ENCODE assay signal across 1 cellular context in the genomic region with DNA sequence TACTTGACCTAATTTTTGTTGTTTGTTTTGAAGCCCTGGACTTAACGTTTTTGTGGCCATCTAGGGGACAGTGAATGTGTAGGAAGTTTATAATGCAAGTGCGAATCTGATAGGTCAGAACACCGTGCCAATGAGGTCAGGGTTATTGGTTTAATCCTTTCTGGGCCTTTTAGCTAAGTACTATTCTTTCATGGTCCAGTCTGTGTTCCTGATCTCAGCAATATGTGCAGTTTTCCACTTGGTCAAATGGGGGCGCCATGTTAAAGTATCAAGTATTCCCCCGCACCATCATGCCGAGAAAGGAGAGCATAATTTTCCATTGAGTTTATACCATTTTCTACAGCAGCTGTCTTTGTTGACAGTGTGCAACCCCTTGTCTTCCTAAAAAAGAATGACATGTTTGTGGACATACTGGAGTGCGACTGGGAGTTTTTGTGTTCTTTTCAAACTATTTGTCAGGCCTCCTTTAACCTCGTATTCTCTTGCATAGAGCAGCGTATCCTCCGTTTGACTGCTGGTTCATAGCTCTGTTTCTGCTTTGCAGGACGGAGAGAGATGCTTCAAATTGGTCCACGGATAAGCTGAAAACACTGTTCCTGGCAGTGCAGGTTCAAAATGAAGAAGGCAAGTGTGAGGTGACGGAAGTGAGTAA.
TF ChIP-seq lines count a peak whose summit lies in the region.

No MANE protein-coding gene starts in this region.

TF ChIP-seq in HEK293, 187 proteins besides CTCF, POLR2A, EP300 and RAD21:
- TF ChIP-seq, protein P1, sequence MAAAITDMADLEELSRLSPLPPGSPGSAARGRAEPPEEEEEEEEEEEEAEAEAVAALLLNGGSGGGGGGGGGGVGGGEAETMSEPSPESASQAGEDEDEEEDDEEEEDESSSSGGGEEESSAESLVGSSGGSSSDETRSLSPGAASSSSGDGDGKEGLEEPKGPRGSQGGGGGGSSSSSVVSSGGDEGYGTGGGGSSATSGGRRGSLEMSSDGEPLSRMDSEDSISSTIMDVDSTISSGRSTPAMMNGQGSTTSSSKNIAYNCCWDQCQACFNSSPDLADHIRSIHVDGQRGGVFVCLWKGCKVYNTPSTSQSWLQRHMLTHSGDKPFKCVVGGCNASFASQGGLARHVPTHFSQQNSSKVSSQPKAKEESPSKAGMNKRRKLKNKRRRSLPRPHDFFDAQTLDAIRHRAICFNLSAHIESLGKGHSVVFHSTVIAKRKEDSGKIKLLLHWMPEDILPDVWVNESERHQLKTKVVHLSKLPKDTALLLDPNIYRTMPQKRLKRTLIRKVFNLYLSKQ (tag by site-specific recombination; IDR thresholded peaks at IDR 0.05; ENCODE audit: borderline replicate concordance) = no peak
- TF ChIP-seq, protein P2, sequence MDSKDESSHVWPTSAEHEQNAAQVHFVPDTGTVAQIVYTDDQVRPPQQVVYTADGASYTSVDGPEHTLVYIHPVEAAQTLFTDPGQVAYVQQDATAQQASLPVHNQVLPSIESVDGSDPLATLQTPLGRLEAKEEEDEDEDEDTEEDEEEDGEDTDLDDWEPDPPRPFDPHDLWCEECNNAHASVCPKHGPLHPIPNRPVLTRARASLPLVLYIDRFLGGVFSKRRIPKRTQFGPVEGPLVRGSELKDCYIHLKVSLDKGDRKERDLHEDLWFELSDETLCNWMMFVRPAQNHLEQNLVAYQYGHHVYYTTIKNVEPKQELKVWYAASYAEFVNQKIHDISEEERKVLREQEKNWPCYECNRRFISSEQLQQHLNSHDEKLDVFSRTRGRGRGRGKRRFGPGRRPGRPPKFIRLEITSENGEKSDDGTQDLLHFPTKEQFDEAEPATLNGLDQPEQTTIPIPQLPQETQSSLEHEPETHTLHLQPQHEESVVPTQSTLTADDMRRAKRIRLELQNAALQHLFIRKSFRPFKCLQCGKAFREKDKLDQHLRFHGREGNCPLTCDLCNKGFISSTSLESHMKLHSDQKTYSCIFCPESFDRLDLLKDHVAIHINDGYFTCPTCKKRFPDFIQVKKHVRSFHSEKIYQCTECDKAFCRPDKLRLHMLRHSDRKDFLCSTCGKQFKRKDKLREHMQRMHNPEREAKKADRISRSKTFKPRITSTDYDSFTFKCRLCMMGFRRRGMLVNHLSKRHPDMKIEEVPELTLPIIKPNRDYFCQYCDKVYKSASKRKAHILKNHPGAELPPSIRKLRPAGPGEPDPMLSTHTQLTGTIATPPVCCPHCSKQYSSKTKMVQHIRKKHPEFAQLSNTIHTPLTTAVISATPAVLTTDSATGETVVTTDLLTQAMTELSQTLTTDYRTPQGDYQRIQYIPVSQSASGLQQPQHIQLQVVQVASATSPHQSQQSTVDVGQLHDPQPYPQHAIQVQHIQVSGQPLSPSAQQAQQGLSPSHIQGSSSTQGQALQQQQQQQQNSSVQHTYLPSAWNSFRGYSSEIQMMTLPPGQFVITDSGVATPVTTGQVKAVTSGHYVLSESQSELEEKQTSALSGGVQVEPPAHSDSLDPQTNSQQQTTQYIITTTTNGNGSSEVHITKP (tag by site-specific recombination; IDR thresholded peaks at IDR 0.05) = peak; percentile 69
- TF ChIP-seq ZNF654 (tag by site-specific recombination; IDR thresholded peaks at IDR 0.05; ENCODE audit: low read depth) = peak; percentile 38; the same call in 1 of the 2 replicates
